10 cellular contexts compared by ENCODE assay signal in genomic region chr1:165645654-165646366, GRCh38. TPM values are rescaled to one million over a fixed set of nuclear protein-coding genes. Genes with fewer than 3 reads are reported as not detected.
DNase-seq lines count a peak whose midpoint lies in the region; ATAC-seq and TF ChIP-seq lines count a peak whose summit lies in the region.
"Had no signal": no experiment of that assay in that cellular context is flagged by ENCODE, and none has a peak within 500 bp of the region (broad histone marks: within the 10 kb centered on the region; RNA-seq: fewer than 3 reads in every experiment).

No MANE protein-coding gene starts in this region.

- H3K4me1 Mint-ChIP-seq in activated CD4-positive, alpha-beta memory T cell treated with anti-CD3 and anti-CD28 coated beads for 36 hours (ENCODE audit: low read depth): peaks cover 24% of the 10 kb centered on the region

- TF ChIP-seq POLR2A in gastroesophageal sphincter (IDR thresholded peaks at IDR 0.05): no peak

- H3K4me3 ChIP-seq in lower lobe of right lung: no peak overlapping the region
- H3K4me3 ChIP-seq in gastroesophageal sphincter: no peak overlapping the region

- CTCF ChIA-PET in activated CD4-positive, alpha-beta memory T cell treated with anti-CD3 and anti-CD28 coated beads for 36 hours (lab: Charles Lee): interaction anchor here (0.8 to 2.8 kb wide), 5 partner anchors 11 to 238 kb away, joined by 3 to 9 read pairs (median 3); partner anchors contain the start of gene ALDH9A1

- H3K9me3 Mint-ChIP-seq in activated CD4-positive, alpha-beta memory T cell treated with anti-CD3 and anti-CD28 coated beads for 36 hours: no peaks in the 10 kb centered on the region
- H3K9me3 Mint-ChIP-seq: natural killer cell had no signal

- DNase-seq in DMS 273 (lab: John Stamatoyannopoulos, UW; ENCODE audit: unreplicated experiment) (peak; percentile 19), DMS 273 treated with DMSO at 0.1 percent for 48 hours (lab: John Stamatoyannopoulos, UW) (no peak), lower lobe of right lung (no peak), ecto neural progenitor cell (ENCODE audit: low spot score) (no peak)
- DNase-seq in activated CD4-positive, alpha-beta memory T cell treated with anti-CD3 and anti-CD28 coated beads for 36 hours: peak; percentile 38
- DNase-seq: natural killer cell had no signal

- no peaks in the 10 kb centered on the region for H3K27me3 Mint-ChIP-seq in activated CD4-positive, alpha-beta memory T cell treated with anti-CD3 and anti-CD28 coated beads for 36 hours

- POLR2A ChIA-PET in activated CD4-positive, alpha-beta memory T cell treated with anti-CD3 and anti-CD28 coated beads for 36 hours (lab: Charles Lee): interaction anchor here (0.6 kb wide), 1 partner anchor 124 kb away, joined by 3 read pairs; no protein-coding TSS in a partner anchor

- TF ChIP-seq CTCF in lower lobe of right lung (IDR thresholded peaks at IDR 0.05): no peak
- no peak for TF ChIP-seq CTCF in gastroesophageal sphincter (IDR thresholded peaks at IDR 0.05)

- H3K27ac ChIP-seq in lower lobe of right lung (no peak overlapping the region), gastroesophageal sphincter (no peak overlapping the region)
- H3K27ac ChIP-seq: 22Rv1 had no signal

- H3K36me3 ChIP-seq in lower lobe of right lung: peaks cover 20% of the 10 kb centered on the region
- H3K36me3 ChIP-seq in gastroesophageal sphincter: peaks cover 0 to 14% of the 10 kb centered on the region in 2 donors

- intact Hi-C loops in activated CD4-positive, alpha-beta memory T cell treated with anti-CD3 and anti-CD28 coated beads for 36 hours (cut with micrococcal nuclease): loop anchor here (2.0 kb wide), 1 partner anchor 15 kb away; the partner anchor contains the start of gene MGST3
- intact Hi-C loops in lower lobe of right lung (cut with DNase I): no loop called here

- peak; percentile 41 for ATAC-seq in HG02798 (IDR thresholded peaks at IDR 0.05; ENCODE audit: poor library complexity, unreplicated experiment)
- peak; percentile 53 to 61 for ATAC-seq in lower lobe of right lung
- no peak for ATAC-seq in gastroesophageal sphincter
- no peak for ATAC-seq in HG03045 (IDR thresholded peaks at IDR 0.05; ENCODE audit: unreplicated experiment)

- H3K4me1 ChIP-seq in lower lobe of right lung (peaks cover 44% of the 10 kb centered on the region), gastroesophageal sphincter (peaks cover 0 to 83% (median 0%) of the 10 kb centered on the region in 3 donors)

- TF ChIP-seq EP300 in gastroesophageal sphincter (IDR thresholded peaks at IDR 0.05): no peak

- H3K27ac Mint-ChIP-seq in activated CD4-positive, alpha-beta memory T cell treated with anti-CD3 and anti-CD28 coated beads for 36 hours: no peak overlapping the region
- H3K27ac Mint-ChIP-seq: natural killer cell had no signal

- H3K9me3 ChIP-seq in lower lobe of right lung: no peaks in the 10 kb centered on the region
- no peaks in the 10 kb centered on the region for H3K9me3 ChIP-seq in gastroesophageal sphincter

- H3K4me3 Mint-ChIP-seq in activated CD4-positive, alpha-beta memory T cell treated with anti-CD3 and anti-CD28 coated beads for 36 hours: no peak overlapping the region
- H3K4me3 Mint-ChIP-seq: natural killer cell had no signal

- H3K27me3 ChIP-seq in lower lobe of right lung (ENCODE audit: low read depth): no peaks in the 10 kb centered on the region
- H3K27me3 ChIP-seq in gastroesophageal sphincter: no peaks in the 10 kb centered on the region

- H3K36me3 Mint-ChIP-seq in activated CD4-positive, alpha-beta memory T cell treated with anti-CD3 and anti-CD28 coated beads for 36 hours: peaks cover 2% of the 10 kb centered on the region
- H3K36me3 Mint-ChIP-seq: natural killer cell had no signal

- 78 to 82% methylated on average over 8 of the region's 8 CpGs for WGBS in gastroesophageal sphincter (ENCODE audit: low coverage in 1 of 2), 2 donors

RNA-seq across cellular contexts. Expression of gene MGST3, which starts 14.8 kb away (rescaled TPM):
- total RNA-seq in activated CD4-positive, alpha-beta memory T cell treated with anti-CD3 and anti-CD28 coated beads for 36 hours: 10 to 100 TPM; 53.3 to 56.6 TPM
- total RNA-seq in lower lobe of right lung (216 TPM), gastroesophageal sphincter (100 to 1,000 TPM; 190 to 236 (median 230) TPM)

RNA-seq across cellular contexts. Expression of gene ALDH9A1, which starts 52.6 kb away (rescaled TPM):
- 10 to 100 TPM; 34.1 to 43.2 TPM for total RNA-seq in activated CD4-positive, alpha-beta memory T cell treated with anti-CD3 and anti-CD28 coated beads for 36 hours
- total RNA-seq in lower lobe of right lung (63.0 TPM), gastroesophageal sphincter (10 to 100 TPM; 47.3 to 90.4 (median 76.4) TPM)

Comparison
In these comparisons a context has a peak if more than half of its experiments do, and no peak if none do; other contexts are left out.
1. DNase-seq: peak in DMS 273 (single experiment) and activated CD4-positive, alpha-beta memory T cell treated with anti-CD3 and anti-CD28 coated beads for 36 hours (single experiment); none in DMS 273 treated with DMSO at 0.1 percent for 48 hours (single experiment), lower lobe of right lung (single experiment) and ecto neural progenitor cell (single experiment).
2. ATAC-seq: peak in HG02798 (single experiment) and lower lobe of right lung (2 of 2); none in gastroesophageal sphincter (single experiment) and HG03045 (single experiment).